In genomic region chr6:11008821-11009220, GRCh38 we compare ENCODE assay signal across 21 cellular contexts. TPM values are rescaled to one million over a fixed set of nuclear protein-coding genes. Genes with fewer than 3 reads are reported as not detected.
DNase-seq lines count a peak whose midpoint lies in the region; ATAC-seq lines count a peak whose summit lies in the region.
"Had no signal": no experiment of that assay in that cellular context is flagged by ENCODE, and none has a peak within 500 bp of the region (broad histone marks: within the 10 kb centered on the region; RNA-seq: fewer than 3 reads in every experiment).

No MANE protein-coding gene starts in this region.

- no peaks in the 10 kb centered on the region for H3K27me3 ChIP-seq in ACC112 (ENCODE audit: insufficient read depth, low read length)
- H3K27me3 ChIP-seq in right cardiac atrium (ENCODE audit: control insufficient read depth, insufficient read depth): no peaks in the 10 kb centered on the region
- H3K27me3 ChIP-seq: vagina had no signal

- WGBS in right cardiac atrium: 39% methylated on average over 1 of the region's 1 CpG

- H3K36me3 ChIP-seq in ACC112 (ENCODE audit: insufficient read depth, low read length): no peaks in the 10 kb centered on the region
- H3K36me3 ChIP-seq: HAP-1, stomach, vagina had no signal

- ATAC-seq in right cardiac atrium (peak; percentile 41 to 69), GM18520 (IDR thresholded peaks at IDR 0.05; ENCODE audit: unreplicated experiment) (no peak), GM18858 (IDR thresholded peaks at IDR 0.05; ENCODE audit: unreplicated experiment) (no peak)

- no peak overlapping the region for H3K4me3 ChIP-seq in ACC112 (ENCODE audit: low read depth, low read length)
- no peak overlapping the region for H3K4me3 ChIP-seq in right cardiac atrium (ENCODE audit: low read length)
- H3K4me3 ChIP-seq: dorsolateral prefrontal cortex, HAP-1, stomach, vagina had no signal

- DNase-seq in HCEC 1CT: peak; percentile 53
- peak; percentile 76 for DNase-seq in amniotic epithelial cell (ENCODE audit: low read depth)
- DNase-seq in right cardiac atrium: no peak
- DNase-seq in globus pallidus (ENCODE audit: low spot score): no peak
- DNase-seq in islet precursor cell: no peak
- DNase-seq: activated T-cell treated with anti-CD3 and anti-CD28 coated beads, Interleukin-2, amount 50 U/mL, for 48 hours; amniotic stem cell; dorsolateral prefrontal cortex; immature natural killer cell; KG1; NCI-H187 treated with DMSO at 0.1 percent for 48 hours; NCI-H526 treated with DMSO at 0.1 percent for 48 hours; RPMI8226; stomach; T1000 had no signal

- no peaks in the 10 kb centered on the region for H3K79me2 ChIP-seq in ACC112 (ENCODE audit: control insufficient read depth, insufficient read depth, low read length, unreplicated experiment)
- H3K79me2 ChIP-seq: parathyroid adenoma had no signal

- peak overlapping the region; percentile 10 for H2AFZ ChIP-seq in ACC112 (ENCODE audit: low read length, unreplicated experiment)
- H2AFZ ChIP-seq: parathyroid adenoma had no signal

- H3K27ac ChIP-seq in ACC112 (ENCODE audit: low read depth, low read length): peak overlapping the region; percentile 26
- no peak overlapping the region for H3K27ac ChIP-seq in right cardiac atrium (ENCODE audit: low read length)
- H3K27ac ChIP-seq: parathyroid adenoma, stomach, vagina had no signal

- intact Hi-C loops in right cardiac atrium (cut with DNase I): no loop called here

- no peaks in the 10 kb centered on the region for H3K9me3 ChIP-seq in right cardiac atrium (ENCODE audit: control insufficient read depth, low read length)
- H3K9me3 ChIP-seq: HAP-1, stomach, vagina had no signal

- peaks cover 34% of the 10 kb centered on the region for H3K4me1 ChIP-seq in ACC112 (ENCODE audit: control insufficient read depth, insufficient read depth, low read length, unreplicated experiment)
- H3K4me1 ChIP-seq in right cardiac atrium (ENCODE audit: control insufficient read depth, insufficient read depth, low read length): peaks cover 4% of the 10 kb centered on the region
- H3K4me1 ChIP-seq: HAP-1 had no signal

RNA-seq across cellular contexts. Expression of gene ELOVL2, which starts 35.3 kb away (rescaled TPM):
- 1 to 10 TPM in 2 of 4 donors, under 1 TPM in 2; 0.61 to 1.3 (median 0.97) TPM for total RNA-seq in right cardiac atrium
- polyA plus RNA-seq in right cardiac atrium: 1.4 TPM
- polyA plus RNA-seq: immature natural killer cell had no signal

Comparison
In these comparisons a context has a peak if more than half of its experiments do, and no peak if none do; other contexts are left out.
1. DNase-seq: peak in HCEC 1CT (single experiment) and amniotic epithelial cell (single experiment); none in right cardiac atrium (0 of 3), globus pallidus (single experiment) and islet precursor cell (single experiment).
2. ATAC-seq: peak in right cardiac atrium (2 of 2); none in GM18520 (single experiment) and GM18858 (single experiment).